In genomic region chr1:94193128-94193527, GRCh38 we compare ENCODE assay signal across 1 cellular context.
TF ChIP-seq lines count a peak whose summit lies in the region.

No MANE protein-coding gene starts in this region.

TF ChIP-seq in endothelial cell of umbilical vein, 7 proteins besides CTCF, POLR2A, EP300 and RAD21 (continued from another document):
- TF ChIP-seq POLR2AphosphoS5 (IDR thresholded peaks at IDR 0.05; ENCODE audit: insufficient read depth, low read depth, low read length) (no peak), EZH2 (IDR thresholded peaks at IDR 0.05; ENCODE audit: borderline replicate concordance, low read depth, low read length, severe bottlenecking) (no peak), MAX (IDR thresholded peaks at IDR 0.05; ENCODE audit: insufficient read depth, insufficient read length) (no peak)
